23 cellular contexts compared by ENCODE assay signal in the genomic region with DNA sequence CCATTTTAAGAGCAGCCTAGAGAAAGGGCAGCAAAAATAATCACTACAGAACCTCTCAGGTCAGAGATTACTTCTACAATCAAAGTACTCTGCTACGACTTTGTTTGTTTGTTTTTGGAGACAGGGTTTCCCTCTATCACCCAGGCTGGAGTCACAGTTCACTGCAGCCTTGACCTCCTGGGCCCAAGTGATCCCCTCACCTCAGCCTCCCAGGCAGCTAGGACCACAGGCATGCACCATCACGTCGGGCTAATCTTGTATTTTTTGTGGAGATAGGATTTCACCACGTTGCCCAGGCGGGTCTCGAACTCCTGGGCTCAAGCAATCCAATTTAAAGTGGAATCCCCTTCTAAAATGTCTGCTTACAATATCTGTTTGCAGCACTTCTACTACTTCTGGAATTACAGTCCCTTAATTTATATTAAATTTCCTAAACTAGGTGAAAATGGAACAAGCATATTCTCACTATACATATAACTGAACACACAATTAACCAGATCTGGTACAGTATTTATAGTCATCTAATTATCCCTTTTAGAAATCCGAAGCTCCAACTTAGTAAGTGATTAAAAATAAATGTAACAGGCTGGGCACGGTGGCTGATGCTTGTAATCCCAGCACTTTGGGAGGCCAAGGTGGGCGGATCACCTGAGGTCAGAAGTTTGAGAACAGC. TPM values are rescaled to one million over a fixed set of nuclear protein-coding genes. Genes with fewer than 3 reads are reported as not detected.
DNase-seq lines count a peak whose midpoint lies in the region; ATAC-seq, FAIRE-seq and TF ChIP-seq lines count a peak whose summit lies in the region.
"Had no signal": no experiment of that assay in that cellular context is flagged by ENCODE, and none has a peak within 500 bp of the region (broad histone marks: within the 10 kb centered on the region; RNA-seq: fewer than 3 reads in every experiment).

No MANE protein-coding gene starts in this region.

- H2BK12ac ChIP-seq in neuronal stem cell (ENCODE audit: low read length) = no peak overlapping the region

- H3K4me1 ChIP-seq in A549 (peaks cover 41% of the 10 kb centered on the region), HUES48 (ENCODE audit: control insufficient read depth, insufficient read depth, low read length) (peaks cover 26% of the 10 kb centered on the region), neuronal stem cell (ENCODE audit: control insufficient read depth in 2 of 2, insufficient read depth in 1 of 2, low read depth in 1 of 2, low read length in 2 of 2) (peaks cover 0 to 9% of the 10 kb centered on the region in 2 donors)

- TF ChIP-seq CTCF in A549 (IDR thresholded peaks at IDR 0.05) (no peak), choroid plexus epithelial cell (conservative IDR thresholded peaks at IDR 0.05; ENCODE audit: low read depth, low read length) (no peak)

- FAIRE-seq in A549 (lab: Jason Lieb, UNC) = no peak

- H3K9me3 Mint-ChIP-seq in activated T-helper 17 cell treated with anti-CD3 and anti-CD28 coated beads, Interleukin-2, amount 50 U/mL, for 72 hours = peaks cover 3% of the 10 kb centered on the region
- H3K9me3 Mint-ChIP-seq in stimulated activated naive B cell treated with anti-CD40 and anti-IgM and Interleukin-4, amounts not matched to agents 10 μg/mL and 1 μg/mL and 100 μg/mL, for 72 hours = no peaks in the 10 kb centered on the region
- H3K9me3 Mint-ChIP-seq: activated T-helper 1 cell treated with anti-CD3 and anti-CD28 coated beads, Interleukin-12 subunit alpha, Interleukin-12 subunit beta, Interleukin-2, Interleukin-4 antibody, amounts not matched to agents 30 ng/mL and 10 ng/mL and 1 ng/mL, durations not matched to agents 14 hours and 24 hours and 36 hours had no signal

- no peak overlapping the region for H2AFZ ChIP-seq in neuronal stem cell (ENCODE audit: low read length)

- H3K27me3 Mint-ChIP-seq in activated T-helper 17 cell treated with anti-CD3 and anti-CD28 coated beads, Interleukin-2, amount 50 U/mL, for 72 hours = peaks cover 28% of the 10 kb centered on the region
- peaks cover 7 to 16% of the 10 kb centered on the region in 2 donors for H3K27me3 Mint-ChIP-seq in stimulated activated naive B cell treated with anti-CD40 and anti-IgM and Interleukin-4, amounts not matched to agents 10 μg/mL and 1 μg/mL and 100 μg/mL, for 72 hours

- H3K9ac ChIP-seq in HUES48 (ENCODE audit: low read depth, low read length) = no peak overlapping the region
- H3K9ac ChIP-seq in neuronal stem cell (ENCODE audit: low read depth, low read length, poor library complexity) = no peak overlapping the region

- H3K36me3 Mint-ChIP-seq in activated T-helper 17 cell treated with anti-CD3 and anti-CD28 coated beads, Interleukin-2, amount 50 U/mL, for 72 hours (ENCODE audit: low read depth) = no peaks in the 10 kb centered on the region
- no peaks in the 10 kb centered on the region for H3K36me3 Mint-ChIP-seq in stimulated activated naive B cell treated with anti-CD40 and anti-IgM and Interleukin-4, amounts not matched to agents 10 μg/mL and 1 μg/mL and 100 μg/mL, for 72 hours
- H3K36me3 Mint-ChIP-seq: CD4-positive, alpha-beta memory T cell; naive thymus-derived CD4-positive, alpha-beta T cell had no signal

- no peak overlapping the region for H3K18ac ChIP-seq in neuronal stem cell (ENCODE audit: low read length)

- H4K91ac ChIP-seq in neuronal stem cell (ENCODE audit: low read depth, low read length, poor library complexity) = no peak overlapping the region

- POLR2A ChIA-PET in A549 (lab: Yijun Ruan, JAX) = no interaction called here

- H3K4me3 Mint-ChIP-seq in activated T-helper 17 cell treated with anti-CD3 and anti-CD28 coated beads, Interleukin-2, amount 50 U/mL, for 72 hours = no peak overlapping the region
- no peak overlapping the region for H3K4me3 Mint-ChIP-seq in stimulated activated naive B cell treated with anti-CD40 and anti-IgM and Interleukin-4, amounts not matched to agents 10 μg/mL and 1 μg/mL and 100 μg/mL, for 72 hours
- H3K4me3 Mint-ChIP-seq: activated T-helper 1 cell treated with anti-CD3 and anti-CD28 coated beads, Interleukin-12 subunit alpha, Interleukin-12 subunit beta, Interleukin-2, Interleukin-4 antibody, amounts not matched to agents 30 ng/mL and 10 ng/mL and 1 ng/mL, durations not matched to agents 14 hours and 24 hours and 36 hours; CD4-positive, alpha-beta memory T cell; naive thymus-derived CD4-positive, alpha-beta T cell had no signal

- 0 out of 2 replicates have a peak, but pooled peaks have one; percentile 6 for TF ChIP-seq POLR2A in A549 (IDR thresholded peaks at IDR 0.05; ENCODE audit: low read length)

- no peak overlapping the region for H2BK5ac ChIP-seq in neuronal stem cell (ENCODE audit: low read length)

- H3K27me3 ChIP-seq in HUES48 (ENCODE audit: control insufficient read depth, insufficient read depth, low read length) (peaks cover 3% of the 10 kb centered on the region; the same call in 1 of the 2 replicates), neuronal stem cell (ENCODE audit: control insufficient read depth in 3 of 3, insufficient read depth in 3 of 3, low read depth in 1 of 3, low read length in 3 of 3) (peaks cover 0 to 4% (median 0%) of the 10 kb centered on the region in 3 experiments)
- H3K27me3 ChIP-seq: heart left ventricle had no signal

- H3K4me1 Mint-ChIP-seq in activated T-helper 17 cell treated with anti-CD3 and anti-CD28 coated beads, Interleukin-2, amount 50 U/mL, for 72 hours = peaks cover 4% of the 10 kb centered on the region
- H3K4me1 Mint-ChIP-seq in stimulated activated naive B cell treated with anti-CD40 and anti-IgM and Interleukin-4, amounts not matched to agents 10 μg/mL and 1 μg/mL and 100 μg/mL, for 72 hours = peaks cover 4 to 22% of the 10 kb centered on the region in 2 donors

- TF ChIP-seq EP300 in A549 (IDR thresholded peaks at IDR 0.05) = no peak

- H2BK15ac ChIP-seq in neuronal stem cell (ENCODE audit: low read length) = no peak overlapping the region

- CTCF ChIA-PET in A549 (lab: Yijun Ruan, JAX) = interaction anchor here (0.5 to 4.6 kb wide), 4 partner anchors 36 to 77 kb away, joined by 3 to 36 read pairs (median 5); no protein-coding TSS in a partner anchor

- H3K36me3 ChIP-seq in HUES48 (ENCODE audit: control insufficient read depth, insufficient read depth, low read length) (no peaks in the 10 kb centered on the region), neuronal stem cell (replicated peaks in 1 of 2; ENCODE audit: control insufficient read depth in 2 of 2, insufficient read depth in 2 of 2, low read length in 2 of 2) (no peaks in the 10 kb centered on the region)
- H3K36me3 ChIP-seq: spleen had no signal

- H3K4me2 ChIP-seq in A549 = peak overlapping the region; percentile 49
- H3K4me2 ChIP-seq in neuronal stem cell (ENCODE audit: insufficient read depth, low read length, poor library complexity, severe bottlenecking) = no peak overlapping the region

- peaks cover 7% of the 10 kb centered on the region for H3K79me1 ChIP-seq in neuronal stem cell (ENCODE audit: low read depth, low read length)

- ATAC-seq in A549 = no peak
- no peak for ATAC-seq in activated T-helper 17 cell treated with anti-CD3 and anti-CD28 coated beads, Interleukin-2, amount 50 U/mL, for 72 hours (replicated peaks)
- ATAC-seq in HG03280 (IDR thresholded peaks at IDR 0.05; ENCODE audit: unreplicated experiment) = no peak
- no peak for ATAC-seq in stimulated activated naive B cell treated with anti-CD40 and anti-IgM and Interleukin-4, amounts not matched to agents 10 μg/mL and 1 μg/mL and 100 μg/mL, for 72 hours (replicated peaks)
- ATAC-seq: heart left ventricle; naive thymus-derived CD4-positive, alpha-beta T cell had no signal

- 52% methylated on average over 9 of the region's 9 CpGs for WGBS in A549 (ENCODE audit: missing lambda C conversion rate)
- WGBS in neuronal stem cell (ENCODE audit: extremely low coverage in 2 of 2, insufficient read length in 2 of 2, insufficient replicate concordance in 1 of 2), 2 donors = no CpG with 5 or more reads among the region's 9 CpGs

- DNase-seq in A549 (ENCODE audit: low read depth in 1 of 2, low spot score in 1 of 2) (no peak), choroid plexus epithelial cell (ENCODE audit: low read depth) (no peak), neuronal stem cell (ENCODE audit: low spot score) (no peak), NCI-H524 treated with DMSO at 0.1 percent for 48 hours (lab: John Stamatoyannopoulos, UW) (no peak)
- no peak for DNase-seq in stimulated activated naive B cell treated with anti-CD40 and anti-IgM and Interleukin-4, amounts not matched to agents 10 μg/mL and 1 μg/mL and 100 μg/mL, for 72 hours
- DNase-seq: caudate nucleus; CD4-positive, alpha-beta memory T cell; DMS153; effector CD4-positive, alpha-beta T cell; GDM1; GOT3; heart left ventricle; naive thymus-derived CD4-positive, alpha-beta T cell; NCI-H146; NCI-H774; OCI-M1; posterior cingulate gyrus; spleen; stimulated activated CD4-positive, alpha-beta T cell treated with anti-CD3 and anti-CD28 coated beads, Interleukin-4, amount 100 ng/mL, for 4 hours had no signal

- H4K8ac ChIP-seq in neuronal stem cell (ENCODE audit: low read depth, low read length) = peak overlapping the region; percentile 4

- no peak overlapping the region for H3K27ac Mint-ChIP-seq in activated T-helper 17 cell treated with anti-CD3 and anti-CD28 coated beads, Interleukin-2, amount 50 U/mL, for 72 hours
- no peak overlapping the region for H3K27ac Mint-ChIP-seq in stimulated activated naive B cell treated with anti-CD40 and anti-IgM and Interleukin-4, amounts not matched to agents 10 μg/mL and 1 μg/mL and 100 μg/mL, for 72 hours
- H3K27ac Mint-ChIP-seq: activated T-helper 1 cell treated with anti-CD3 and anti-CD28 coated beads, Interleukin-12 subunit alpha, Interleukin-12 subunit beta, Interleukin-2, Interleukin-4 antibody, amounts not matched to agents 30 ng/mL and 10 ng/mL and 1 ng/mL, durations not matched to agents 14 hours and 24 hours and 36 hours; CD4-positive, alpha-beta memory T cell; naive thymus-derived CD4-positive, alpha-beta T cell had no signal

- H3K4me3 ChIP-seq in A549 (no peak overlapping the region), HUES48 (ENCODE audit: low read depth, low read length) (no peak overlapping the region), choroid plexus epithelial cell (ENCODE audit: low read depth, low read length) (peak overlapping the region; percentile 92), neuronal stem cell (ENCODE audit: low read length in 2 of 2) (no peak overlapping the region)
- H3K4me3 ChIP-seq: spleen had no signal

- H3K4ac ChIP-seq in neuronal stem cell (ENCODE audit: low read length) = no peak overlapping the region

- no peak overlapping the region for H2AK5ac ChIP-seq in neuronal stem cell (ENCODE audit: low read depth, low read length)

- H3K27ac ChIP-seq in A549 (peak overlapping the region in 1 of 2 experiments; percentile 55; a peak in 3 of 6 replicates), HUES48 (ENCODE audit: low read depth, low read length) (peak overlapping the region; percentile 46), neuronal stem cell (replicated peaks; ENCODE audit: low read length) (no peak overlapping the region)

- H3K23ac ChIP-seq in neuronal stem cell (ENCODE audit: low read depth, low read length, poor library complexity) = no peak overlapping the region

- H3K14ac ChIP-seq in neuronal stem cell (ENCODE audit: low read length) = no peak overlapping the region

- TF ChIP-seq RAD21 in A549 (conservative IDR thresholded peaks at IDR 0.05 in 1 of 2, IDR thresholded peaks at IDR 0.05 in 1 of 2) = no peak

- H3K9me3 ChIP-seq in A549 (no peaks in the 10 kb centered on the region), HUES48 (ENCODE audit: control insufficient read depth, insufficient read depth, low read length) (no peaks in the 10 kb centered on the region), neuronal stem cell (replicated peaks in 1 of 2; ENCODE audit: control insufficient read depth in 2 of 2, insufficient read depth in 1 of 2, low read depth in 1 of 2, low read length in 2 of 2) (peaks cover 0 to 1% of the 10 kb centered on the region in 2 donors)
- H3K9me3 ChIP-seq: heart left ventricle, spleen had no signal

- H2BK120ac ChIP-seq in neuronal stem cell (ENCODE audit: low read depth, low read length) = no peak overlapping the region

RNA-seq across cellular contexts. Expression of a gene that starts 4.4 kb away (rescaled TPM):
- polyA plus RNA-seq in A549 (2011; rRNA removed) (80.4 and 81.1 TPM in 2 replicates), A549 (2017; fragmentation: RNase III; extraction: RNeasy Plus Mini Kit Qiagen cat#74134 plus additional on column Dnase treatment) (31.9 to 39.4 TPM (median 33.5 TPM) in 3 replicates)
- 15.8 and 18.6 TPM in 2 replicates for polyA plus RNA-seq in A549 (2012; cell fraction: cytosol; rRNA removed)
- polyA plus RNA-seq in A549 (2012; cell fraction: nucleus; rRNA removed) = 46.7 and 59.5 TPM in 2 replicates
- polyA minus RNA-seq in A549 (2011; rRNA and poly(A)+ RNA removed) = 207 and 228 TPM in 2 replicates
- polyA plus RNA-seq in neuronal stem cell (2013, experiment 1 of 2) = 24.5 TPM
- polyA plus RNA-seq in neuronal stem cell (2013, experiment 2 of 2) = 26.6 TPM
- total RNA-seq in activated T-helper 17 cell treated with anti-CD3 and anti-CD28 coated beads, Interleukin-2, amount 50 U/mL, for 72 hours = 1 to 10 TPM; 2.0 to 3.4 TPM
